ENCODE assay signal across 4 cellular contexts in genomic region chr1:41965-42470, GRCh38. TPM values are rescaled to one million over a fixed set of nuclear protein-coding genes. Genes with fewer than 3 reads are reported as not detected.
"Had no signal": no experiment of that assay in that cellular context is flagged by ENCODE, and none has a peak within 500 bp of the region (broad histone marks: within the 10 kb centered on the region; RNA-seq: fewer than 3 reads in every experiment).

No MANE protein-coding gene starts in this region.

RNA-seq across cellular contexts. Expression of gene OR4F5, which starts 23.2 kb away (rescaled TPM):
- total RNA-seq: LHCN-M2, M059J, MCF 10A, NCI-H460 had no signal
